Comparison of ENCODE assay signal across 2 cellular contexts in the genomic region with DNA sequence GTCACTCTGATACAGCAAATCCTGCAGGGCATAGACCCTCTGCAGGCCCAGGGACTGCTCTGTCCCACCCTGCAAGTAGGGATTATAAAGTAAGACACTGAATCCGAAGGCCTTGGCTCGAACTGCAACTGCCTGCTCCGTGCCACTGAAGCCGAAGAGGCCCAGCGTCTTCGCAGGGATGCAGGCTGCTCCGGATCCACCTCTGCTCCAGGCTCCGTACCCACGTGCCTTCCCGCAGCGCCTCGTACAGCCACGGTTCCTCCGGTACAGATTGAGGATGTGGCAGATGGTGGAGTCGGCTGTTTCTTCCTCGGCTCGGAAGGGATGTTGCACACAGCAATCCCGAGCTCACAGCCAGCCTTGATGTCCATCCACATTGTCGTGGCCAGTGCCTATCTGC.
TF ChIP-seq lines count a peak whose summit lies in the region.

No MANE protein-coding gene starts in this region.

TF ChIP-seq in IMR-90, 13 proteins besides CTCF, POLR2A, EP300 and RAD21:
- no peak for TF ChIP-seq MAZ (IDR thresholded peaks at IDR 0.05; ENCODE audit: borderline replicate concordance, low read depth, low read length)
- TF ChIP-seq CEBPB (IDR thresholded peaks at IDR 0.05; ENCODE audit: low read depth, low read length) = no peak
- no peak for TF ChIP-seq MXI1 (IDR thresholded peaks at IDR 0.05; ENCODE audit: borderline replicate concordance, low read depth, low read length)
- TF ChIP-seq RFX5 (IDR thresholded peaks at IDR 0.05; ENCODE audit: low read depth, low read length) = no peak
- no peak for TF ChIP-seq MAFK (IDR thresholded peaks at IDR 0.05; ENCODE audit: low read depth, low read length)
- no peak for TF ChIP-seq CHD1 (IDR thresholded peaks at IDR 0.05; ENCODE audit: low read depth, low read length)
- no peak for TF ChIP-seq BHLHE40 (IDR thresholded peaks at IDR 0.05; ENCODE audit: low read depth, low read length)
- TF ChIP-seq, protein P1, sequence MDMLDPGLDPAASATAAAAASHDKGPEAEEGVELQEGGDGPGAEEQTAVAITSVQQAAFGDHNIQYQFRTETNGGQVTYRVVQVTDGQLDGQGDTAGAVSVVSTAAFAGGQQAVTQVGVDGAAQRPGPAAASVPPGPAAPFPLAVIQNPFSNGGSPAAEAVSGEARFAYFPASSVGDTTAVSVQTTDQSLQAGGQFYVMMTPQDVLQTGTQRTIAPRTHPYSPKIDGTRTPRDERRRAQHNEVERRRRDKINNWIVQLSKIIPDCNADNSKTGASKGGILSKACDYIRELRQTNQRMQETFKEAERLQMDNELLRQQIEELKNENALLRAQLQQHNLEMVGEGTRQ (IDR thresholded peaks at IDR 0.05; ENCODE audit: low read depth, low read length) = no peak
- TF ChIP-seq RCOR1 (IDR thresholded peaks at IDR 0.05; ENCODE audit: insufficient replicate concordance, low read length) = no peak
- TF ChIP-seq SMC3 (IDR thresholded peaks at IDR 0.05; ENCODE audit: low read depth, low read length) = no peak
- TF ChIP-seq ELK1 (IDR thresholded peaks at IDR 0.05; ENCODE audit: borderline replicate concordance, low read depth, low read length) = no peak
- no peak for TF ChIP-seq NFE2L2 (IDR thresholded peaks at IDR 0.05; ENCODE audit: low read depth, low read length)
- no peak for TF ChIP-seq FOS (IDR thresholded peaks at IDR 0.05; ENCODE audit: low read depth, low read length)

TF ChIP-seq in HEK293T, 16 proteins besides CTCF, POLR2A, EP300 and RAD21:
- no peak for TF ChIP-seq SP1 (IDR thresholded peaks at IDR 0.05)
- TF ChIP-seq BHLHE40 (IDR thresholded peaks at IDR 0.05; ENCODE audit: borderline replicate concordance) = no peak
- no peak for TF ChIP-seq PKNOX1 (IDR thresholded peaks at IDR 0.05)
